ENCODE assay signal across 7 cellular contexts in genomic region chr19:8610041-8610927, GRCh38. TPM values are rescaled to one million over a fixed set of nuclear protein-coding genes. Genes with fewer than 3 reads are reported as not detected.
A peak's percentile ranks its signal among the peaks of the same experiment; 100 is the strongest.
DNase-seq lines count a peak whose midpoint lies in the region; ATAC-seq and TF ChIP-seq lines count a peak whose summit lies in the region.

TSS of gene ADAMTS10 (minus strand) at chr19:8610715. CDS start at chr19:8605710, 5,005 bp downstream.

- ATAC-seq in upper lobe of right lung, result peak; percentile 13

- peak in 1 of 4 donors; percentile 13 for TF ChIP-seq POLR2A in esophagus squamous epithelium (IDR thresholded peaks at IDR 0.05)

- intact Hi-C loops in esophagus squamous epithelium (cut with DNase I), result no loop called here
- intact Hi-C loops in upper lobe of right lung (cut with DNase I), result no loop called here

- DNase-seq in Jurkat, Clone E6-1 (ENCODE audit: low read depth, low spot score), result no peak
- DNase-seq in activated T-cell treated with anti-CD3 and anti-CD28 coated beads, Interleukin-2, amount 50 U/mL, for 24 hours, result peak; percentile 61
- no peak for DNase-seq in esophagus squamous epithelium (lab: John Stamatoyannopoulos, UW)
- no peak for DNase-seq in upper lobe of right lung
- no peak for DNase-seq in NCI-H2081 treated with DMSO at 0.1 percent for 48 hours (lab: John Stamatoyannopoulos, UW)
- no peak for DNase-seq in SJCRH30

- H3K27ac Mint-ChIP-seq in activated T-cell treated with anti-CD3 and anti-CD28 coated beads, Interleukin-2, amount 50 U/mL, for 24 hours, result peak within 1 kb of the TSS; percentile 83
- peak within 1 kb of the TSS; percentile 98 to 99 (median 99) for H3K27ac Mint-ChIP-seq in nephron

- H3K27ac ChIP-seq in esophagus squamous epithelium (peak within 1 kb of the TSS; percentile 43 to 86 (median 81)), upper lobe of right lung (peak within 1 kb of the TSS; percentile 84), SJCRH30 (no peak within 1 kb of the TSS)

- no peaks in the 10 kb centered on the region for H3K9me3 Mint-ChIP-seq in activated T-cell treated with anti-CD3 and anti-CD28 coated beads, Interleukin-2, amount 50 U/mL, for 24 hours
- H3K9me3 Mint-ChIP-seq in nephron, result peaks cover 4% of the 10 kb centered on the region

- peaks cover 17 to 56% (median 19%) of the 10 kb centered on the region in 3 donors for H3K4me1 ChIP-seq in esophagus squamous epithelium
- H3K4me1 ChIP-seq in upper lobe of right lung, result peaks cover 7% of the 10 kb centered on the region
- H3K4me1 ChIP-seq in SJCRH30, result no peaks in the 10 kb centered on the region

- H3K36me3 ChIP-seq in esophagus squamous epithelium, result peaks cover 0 to 3% (median 0%) of the 10 kb centered on the region in 3 donors
- H3K36me3 ChIP-seq in upper lobe of right lung, result no peaks in the 10 kb centered on the region
- H3K36me3 ChIP-seq in SJCRH30, result no peaks in the 10 kb centered on the region

- H3K27me3 Mint-ChIP-seq in activated T-cell treated with anti-CD3 and anti-CD28 coated beads, Interleukin-2, amount 50 U/mL, for 24 hours, result peaks cover 2% of the 10 kb centered on the region
- no peaks in the 10 kb centered on the region for H3K27me3 Mint-ChIP-seq in nephron (ENCODE audit: low read depth)

- TF ChIP-seq CTCF in esophagus squamous epithelium (IDR thresholded peaks at IDR 0.05), result no peak
- TF ChIP-seq CTCF in nephron (IDR thresholded peaks at IDR 0.05; ENCODE audit: unreplicated experiment in 3 of 3), result no peak
- no peak for TF ChIP-seq CTCF in upper lobe of right lung (IDR thresholded peaks at IDR 0.05)

- WGBS in esophagus squamous epithelium, 2 donors, result 8 to 10% methylated on average over 2 to 7 of the region's 74 CpGs

- H3K27me3 ChIP-seq in esophagus squamous epithelium (peaks cover 0 to 25% (median 0%) of the 10 kb centered on the region in 4 donors), upper lobe of right lung (no peaks in the 10 kb centered on the region), SJCRH30 (no peaks in the 10 kb centered on the region)

- peak within 1 kb of the TSS; percentile 79 for H3K4me3 Mint-ChIP-seq in activated T-cell treated with anti-CD3 and anti-CD28 coated beads, Interleukin-2, amount 50 U/mL, for 24 hours
- peak within 1 kb of the TSS; percentile 95 to 99 (median 99) for H3K4me3 Mint-ChIP-seq in nephron

- peaks cover 29% of the 10 kb centered on the region for H3K4me1 Mint-ChIP-seq in activated T-cell treated with anti-CD3 and anti-CD28 coated beads, Interleukin-2, amount 50 U/mL, for 24 hours (ENCODE audit: low read depth)
- H3K4me1 Mint-ChIP-seq in nephron, result peaks cover 45% of the 10 kb centered on the region

- peak within 1 kb of the TSS; percentile 81 for H3K4me3 ChIP-seq in Jurkat, Clone E6-1 (ENCODE audit: low read length)
- H3K4me3 ChIP-seq in esophagus squamous epithelium (peak within 1 kb of the TSS; percentile 29 to 73 (median 50)), upper lobe of right lung (peak within 1 kb of the TSS; percentile 66), SJCRH30 (no peak within 1 kb of the TSS)

- H3K36me3 Mint-ChIP-seq in activated T-cell treated with anti-CD3 and anti-CD28 coated beads, Interleukin-2, amount 50 U/mL, for 24 hours (ENCODE audit: low read depth), result peaks cover 5% of the 10 kb centered on the region
- H3K36me3 Mint-ChIP-seq in nephron (ENCODE audit: low read depth), result peaks cover 32% of the 10 kb centered on the region

- H3K9me3 ChIP-seq in esophagus squamous epithelium, result peaks cover 0 to under 1% (median 0%) of the 10 kb centered on the region in 3 donors
- H3K9me3 ChIP-seq in upper lobe of right lung, result no peaks in the 10 kb centered on the region
- no peaks in the 10 kb centered on the region for H3K9me3 ChIP-seq in SJCRH30 (replicated peaks)

RNA-seq across cellular contexts. Expression of gene ADAMTS10, which starts in this region (rescaled TPM):
- polyA plus RNA-seq in Jurkat, Clone E6-1 (2012; ENCODE audit: insufficient read depth, insufficient read length), result 24.6 TPM
- total RNA-seq in esophagus squamous epithelium, result 1 to 10 TPM; 2.0 to 8.8 (median 3.6) TPM
- total RNA-seq in upper lobe of right lung, result 29.4 TPM
- total RNA-seq in SJCRH30 (2014; rRNA removed; shearing (Covaris generic)), result not detected in 2 replicates
